ENCODE assay signal across 29 cellular contexts in genomic region chr12:113108308-113108707, GRCh38. TPM values are rescaled to one million over a fixed set of nuclear protein-coding genes. Genes with fewer than 3 reads are reported as not detected.
"Had no signal": no experiment of that assay in that cellular context is flagged by ENCODE, and none has a peak within 500 bp of the region (broad histone marks: within the 10 kb centered on the region; RNA-seq: fewer than 3 reads in every experiment).

No MANE protein-coding gene starts in this region.

- H3K4me1 ChIP-seq: gastrocnemius medialis, psoas muscle, testis had no signal

- H3K27me3 Mint-ChIP-seq: stimulated activated naive CD8-positive, alpha-beta T cell treated with anti-CD3 and anti-CD28 coated beads, Interleukin-15, amount 100 ng/mL, for 72 hours had no signal

- H3K27ac Mint-ChIP-seq: nephron progenitor cell; stimulated activated naive B cell treated with anti-CD40 and anti-IgM and Interleukin-4, amounts not matched to agents 10 μg/mL and 1 μg/mL and 100 μg/mL, for 72 hours; stimulated activated naive CD8-positive, alpha-beta T cell treated with anti-CD3 and anti-CD28 coated beads, Interleukin-15, amount 100 ng/mL, for 72 hours had no signal

- ATAC-seq: esophagus mucosa; gastrocnemius medialis; heart right ventricle; naive thymus-derived CD4-positive, alpha-beta T cell; psoas muscle; sciatic nerve; stimulated activated naive B cell treated with anti-CD40 and anti-IgM and Interleukin-4, amounts not matched to agents 10 μg/mL and 1 μg/mL and 100 μg/mL, for 72 hours; stimulated activated naive CD8-positive, alpha-beta T cell treated with anti-CD3 and anti-CD28 coated beads, Interleukin-15, amount 100 ng/mL, for 72 hours had no signal

- H3K36me3 ChIP-seq: gastrocnemius medialis, heart right ventricle, transverse colon had no signal

- H3K9me3 Mint-ChIP-seq: nephron progenitor cell; stimulated activated naive B cell treated with anti-CD40 and anti-IgM and Interleukin-4, amounts not matched to agents 10 μg/mL and 1 μg/mL and 100 μg/mL, for 72 hours; stimulated activated naive CD8-positive, alpha-beta T cell treated with anti-CD3 and anti-CD28 coated beads, Interleukin-15, amount 100 ng/mL, for 72 hours had no signal

- H3K4me1 Mint-ChIP-seq: nephron progenitor cell had no signal

- H3K36me3 Mint-ChIP-seq: naive thymus-derived CD4-positive, alpha-beta T cell had no signal

- H3K27me3 ChIP-seq: testis had no signal

- H3K27ac ChIP-seq: gastrocnemius medialis, heart right ventricle, psoas muscle, skin epidermis, testis, transverse colon had no signal

- H3K9me3 ChIP-seq: gastrocnemius medialis, heart right ventricle, psoas muscle, testis, transverse colon had no signal

- DNase-seq: cortex of kidney; dorsolateral prefrontal cortex; effector CD8-positive, alpha-beta T cell; gastrocnemius medialis; heart right ventricle; hypothalamus; kidney glomerular epithelial cell; mammary epithelial cell; naive thymus-derived CD4-positive, alpha-beta T cell; nephron progenitor cell; psoas muscle; retina; stimulated activated CD4-positive, alpha-beta T cell treated with anti-CD3 and anti-CD28 coated beads, Interleukin-2, amount 100 ng/mL, for 24 hours; stimulated activated CD4-positive, alpha-beta T cell treated with anti-CD3 and anti-CD28 coated beads, Interleukin-4, amount 100 ng/mL, for 4 hours; stimulated activated naive B cell treated with anti-CD40 and anti-IgM and Interleukin-4, amounts not matched to agents 10 μg/mL and 1 μg/mL and 100 μg/mL, for 72 hours; stimulated activated naive CD8-positive, alpha-beta T cell treated with anti-CD3 and anti-CD28 coated beads, Interleukin-15, amount 100 ng/mL, for 72 hours; testis; transverse colon had no signal

- H3K4me3 Mint-ChIP-seq: naive thymus-derived CD4-positive, alpha-beta T cell; nephron progenitor cell; stimulated activated naive B cell treated with anti-CD40 and anti-IgM and Interleukin-4, amounts not matched to agents 10 μg/mL and 1 μg/mL and 100 μg/mL, for 72 hours; stimulated activated naive CD8-positive, alpha-beta T cell treated with anti-CD3 and anti-CD28 coated beads, Interleukin-15, amount 100 ng/mL, for 72 hours had no signal

- H3K4me3 ChIP-seq: dorsolateral prefrontal cortex, gastrocnemius medialis, heart right ventricle, psoas muscle, skin epidermis, testis, transverse colon had no signal

- FAIRE-seq: islet of Langerhans had no signal

RNA-seq across cellular contexts. Expression of gene RASAL1, which starts 27.3 kb away (rescaled TPM):
- total RNA-seq: fibroblast of lung, fibroblast of villous mesenchyme, gastrocnemius medialis, heart right ventricle, mesenteric fat pad, omental fat pad, subcutaneous adipose tissue had no signal
- polyA plus RNA-seq: fibroblast of lung, heart right ventricle, psoas muscle had no signal

RNA-seq across cellular contexts. Expression of gene CFAP73, which starts 41.2 kb away (rescaled TPM):
- total RNA-seq: fibroblast of lung, fibroblast of villous mesenchyme, gastrocnemius medialis, heart right ventricle, mammary epithelial cell, mesenteric fat pad, mononuclear cell, omental fat pad, psoas muscle, subcutaneous adipose tissue, transverse colon, ureter had no signal
- polyA plus RNA-seq: fibroblast of lung; mammary epithelial cell; naive thymus-derived CD4-positive, alpha-beta T cell had no signal

RNA-seq across cellular contexts. Expression of gene DTX1, which starts 51.8 kb away (rescaled TPM):
- total RNA-seq: fibroblast of lung, fibroblast of villous mesenchyme had no signal
- polyA plus RNA-seq: fibroblast of lung had no signal
